In the genomic region with DNA sequence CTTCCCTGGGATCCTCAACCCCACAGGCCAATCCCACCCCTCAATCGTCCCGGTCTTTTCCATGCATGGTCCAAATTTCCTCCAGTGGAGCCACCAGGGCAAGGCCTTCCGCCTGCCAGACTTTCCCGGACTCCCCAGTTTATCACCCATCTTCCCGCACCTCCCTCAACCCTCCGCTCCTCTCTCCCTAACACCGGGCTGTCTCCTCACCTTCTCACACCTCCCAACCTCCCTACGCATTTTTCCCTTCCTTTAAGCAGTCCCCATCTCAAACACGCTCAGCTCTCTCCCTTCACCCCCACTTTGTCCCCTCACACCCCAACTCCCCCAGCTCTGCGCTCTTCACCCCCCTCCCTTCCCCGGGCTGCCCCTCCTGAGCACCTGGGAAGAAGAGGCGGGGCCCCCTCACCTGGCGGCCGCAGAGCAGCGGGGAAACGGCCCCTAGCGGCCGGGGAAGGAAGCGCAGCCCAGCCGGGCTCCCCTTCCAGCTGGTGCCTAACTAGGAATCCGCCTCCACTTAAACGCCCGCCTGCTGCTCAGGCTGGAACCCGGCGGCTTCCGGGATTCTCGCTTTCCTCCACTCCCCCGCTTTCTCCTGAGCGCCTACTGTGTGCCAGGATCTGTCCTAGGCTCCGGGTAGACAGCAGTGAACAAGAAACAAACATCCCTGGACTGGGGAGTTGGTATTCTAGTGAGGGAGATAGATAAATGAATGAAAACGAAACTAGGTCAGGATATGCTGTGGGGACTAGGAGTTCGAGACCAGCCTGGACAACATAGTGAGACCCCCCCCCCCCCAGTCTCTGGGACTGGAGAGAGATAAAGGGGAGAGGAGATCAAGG, we compare ENCODE assay signal across 8 cellular contexts.
DNase-seq lines count a peak whose midpoint lies in the region; ATAC-seq and TF ChIP-seq lines count a peak whose summit lies in the region.
"Not testable (repeated sequence)": the region's sequence is repeated elsewhere in the genome, so short reads cannot be mapped to it uniquely, and the experiment has no call there.

No MANE protein-coding gene starts in this region.

- H3K27ac Mint-ChIP-seq in activated CD4-positive, alpha-beta T cell treated with anti-CD3 and anti-CD28 coated beads, Interleukin-2, amount 10 ng/mL, durations not matched to agents 24 days and 14 days = not testable (repeated sequence)

- in situ Hi-C loops in transverse colon (cut with MboI; ENCODE audit: low pct_ligation_motif_present in 1 of 4, low pct_unique_long_range_greater_than_20kb in 1 of 4, low sequenced_read_pairs in 3 of 4) = not testable (repeated sequence)

- TF ChIP-seq POLR2A in transverse colon (IDR thresholded peaks at IDR 0.05) = not testable (repeated sequence)

- 0 to 6% methylated on average over 4 to 32 of the region's 32 CpGs for WGBS in transverse colon (ENCODE audit: low coverage in 1 of 2), 2 donors

- H3K36me3 ChIP-seq in transverse colon = not testable (repeated sequence)

- H3K4me1 Mint-ChIP-seq in activated CD4-positive, alpha-beta T cell treated with anti-CD3 and anti-CD28 coated beads, Interleukin-2, amount 10 ng/mL, durations not matched to agents 24 days and 14 days = not testable (repeated sequence)

- H3K4me3 ChIP-seq in iPS-18c (ENCODE audit: insufficient read depth, low read depth, low read length) (peak overlapping the region; percentile 31; the same call in 1 of the 2 replicates), transverse colon (peak overlapping the region in 3 of 4 donors; percentile 25 to 55 (median 29))

- ATAC-seq in sciatic nerve = peak; percentile 84

- peak; percentile 91 to 97 (median 95) for TF ChIP-seq CTCF in transverse colon (IDR thresholded peaks at IDR 0.05)

- H3K36me3 Mint-ChIP-seq in activated CD4-positive, alpha-beta T cell treated with anti-CD3 and anti-CD28 coated beads, Interleukin-2, amount 10 ng/mL, durations not matched to agents 24 days and 14 days (ENCODE audit: low read depth) = not testable (repeated sequence)

- not testable (repeated sequence) for H3K9me3 ChIP-seq in iPS-18c (ENCODE audit: control insufficient read depth, insufficient read depth, low read length); transverse colon

- not testable (repeated sequence) for TF ChIP-seq EP300 in transverse colon (IDR thresholded peaks at IDR 0.05; ENCODE audit: low read depth)

- intact Hi-C loops in activated CD4-positive, alpha-beta T cell treated with anti-CD3 and anti-CD28 coated beads, Interleukin-2, amount 10 ng/mL, durations not matched to agents 24 days and 14 days (cut with micrococcal nuclease); sciatic nerve (cut with DNase I); transverse colon (cut with DNase I; ENCODE audit: low total_unique reads): not testable (repeated sequence)

- H3K4me3 Mint-ChIP-seq in activated CD4-positive, alpha-beta T cell treated with anti-CD3 and anti-CD28 coated beads, Interleukin-2, amount 10 ng/mL, durations not matched to agents 24 days and 14 days = peak overlapping the region; percentile 71

- DNase-seq in ELR (ENCODE audit: low read depth) (peak; percentile 61), HuH-7.5 (ENCODE audit: low spot score) (peak; percentile 58), NCI-H774 (lab: John Stamatoyannopoulos, UW) (peak; percentile 88), caudate nucleus (lab: John Stamatoyannopoulos, UW) (peak in 39 of 61 donors; percentile 7 to 72 (median 37)), sciatic nerve (ENCODE audit: low spot score) (peak; percentile 76), transverse colon (peak; percentile 82)
- DNase-seq in activated CD4-positive, alpha-beta T cell treated with anti-CD3 and anti-CD28 coated beads, Interleukin-2, amount 10 ng/mL, durations not matched to agents 24 days and 14 days = peak; percentile 92

- peaks cover 0 to 18% (median 6%) of the 10 kb centered on the region in 4 donors for H3K4me1 ChIP-seq in transverse colon

- H3K27me3 ChIP-seq in transverse colon = peaks cover 26% of the 10 kb centered on the region

- H3K9me3 Mint-ChIP-seq in activated CD4-positive, alpha-beta T cell treated with anti-CD3 and anti-CD28 coated beads, Interleukin-2, amount 10 ng/mL, durations not matched to agents 24 days and 14 days = not testable (repeated sequence)

- H3K27ac ChIP-seq in caudate nucleus (ENCODE audit: low read depth, low read length); transverse colon: not testable (repeated sequence)

- peaks cover 29% of the 10 kb centered on the region for H3K27me3 Mint-ChIP-seq in activated CD4-positive, alpha-beta T cell treated with anti-CD3 and anti-CD28 coated beads, Interleukin-2, amount 10 ng/mL, durations not matched to agents 24 days and 14 days

Comparison
In these comparisons a context has a peak if more than half of its experiments do, and no peak if none do; other contexts are left out.
1. DNase-seq: peak in every context shown above with its lines; median percentile 92 in activated CD4-positive, alpha-beta T cell treated with anti-CD3 and anti-CD28 coated beads, Interleukin-2, amount 10 ng/mL, durations not matched to agents 24 days and 14 days; 88 in NCI-H774; 82 in transverse colon; 76 in sciatic nerve; 61 in ELR; 58 in HuH-7.5; 37 in caudate nucleus.